ENCODE assay signal across 11 cellular contexts in genomic region chr17:14061666-14062560, GRCh38. TPM values are rescaled to one million over a fixed set of nuclear protein-coding genes. Genes with fewer than 3 reads are reported as not detected.
DNase-seq lines count a peak whose midpoint lies in the region; TF ChIP-seq lines count a peak whose summit lies in the region.
"Had no signal": no experiment of that assay in that cellular context is flagged by ENCODE, and none has a peak within 500 bp of the region (broad histone marks: within the 10 kb centered on the region; RNA-seq: fewer than 3 reads in every experiment).

No MANE protein-coding gene starts in this region.

- no peak overlapping the region for H3K4me2 ChIP-seq in PC-9

- H2AFZ ChIP-seq in PC-9, result no peak overlapping the region

- no peak for TF ChIP-seq CTCF in PC-9 (conservative IDR thresholded peaks at IDR 0.05)

- CTCF ChIA-PET in PC-9 (lab: Charles Lee), result no interaction called here

- H3K4me1 ChIP-seq in PC-9 (replicated peaks; ENCODE audit: insufficient read depth), result no peaks in the 10 kb centered on the region

- POLR2A ChIA-PET in PC-9 (lab: Charles Lee; ENCODE audit: unreplicated experiment), result no interaction called here

- H3K9me3 ChIP-seq in PC-9 (ENCODE audit: insufficient read depth, low read depth), result no peaks in the 10 kb centered on the region

- no TSS peak for BruUV-seq in PC-9 (replicated peaks; lab: Mats Ljungman, UMichigan)

- H3K27ac ChIP-seq in PC-9 (no peak overlapping the region), epithelial cell of prostate (peak overlapping the region; percentile 39)
- H3K27ac ChIP-seq: coronary artery had no signal

- no peaks in the 10 kb centered on the region for H4K20me1 ChIP-seq in PC-9 (ENCODE audit: insufficient read depth)

- no peaks in the 10 kb centered on the region for H3K27me3 ChIP-seq in PC-9 (ENCODE audit: insufficient read depth, low read depth)

- no peaks in the 10 kb centered on the region for H3K9me2 ChIP-seq in PC-9 (ENCODE audit: insufficient read depth)

- H3K36me3 ChIP-seq in PC-9 (ENCODE audit: low read depth), result no peaks in the 10 kb centered on the region

- no peaks in the 10 kb centered on the region for H3K79me2 ChIP-seq in PC-9 (ENCODE audit: low read depth)

- no peak overlapping the region for H3K4me3 ChIP-seq in PC-9
- H3K4me3 ChIP-seq: coronary artery had no signal

- intact Hi-C loops in PC-9 (cut with micrococcal nuclease; ENCODE audit: unreplicated experiment) (loop anchor here (1.0 kb wide), 1 partner anchor 144 kb away; no protein-coding TSS in a partner anchor), posterior vena cava (cut with DNase I) (no loop called here)

- no peaks in the 10 kb centered on the region for H3F3A ChIP-seq in PC-9 (ENCODE audit: insufficient read depth, low read depth)

- DNase-seq in AG20443 (ENCODE audit: low spot score), result peak; percentile 84
- peak; percentile 37 to 74 for DNase-seq in PC-9
- DNase-seq in epithelial cell of prostate (ENCODE audit: low read depth, low spot score), result peak; percentile 31
- DNase-seq in mucosa of gallbladder (ENCODE audit: low spot score), result peak; percentile 20
- no peak for DNase-seq in NCI-H1092 (lab: John Stamatoyannopoulos, UW)
- no peak for DNase-seq in posterior vena cava (ENCODE audit: low spot score)
- no peak for DNase-seq in effector CD8-positive, alpha-beta T cell (lab: John Stamatoyannopoulos, UW)
- DNase-seq in SW480 (ENCODE audit: low spot score), result no peak
- DNase-seq: activated CD4-positive, alpha-beta T cell treated with anti-CD3 and anti-CD28 coated beads, Interleukin-2, amount 10 ng/mL, durations not matched to agents 7 days and 5 days; KBM-7 had no signal

RNA-seq across cellular contexts. Expression of gene COX10, which starts 7.4 kb away (rescaled TPM):
- 16.2 and 22.6 TPM in 2 replicates for total RNA-seq in PC-9 (2021)
- total RNA-seq in mucosa of gallbladder, result 16.8 TPM
- 10 to 100 TPM; 11.7 to 16.2 TPM for total RNA-seq in posterior vena cava

Comparison
In these comparisons a context has a peak if more than half of its experiments do, and no peak if none do; other contexts are left out.
1. DNase-seq: peak in AG20443 (single experiment), PC-9 (2 of 2), epithelial cell of prostate (single experiment) and mucosa of gallbladder (single experiment); none in NCI-H1092 (single experiment), posterior vena cava (single experiment), effector CD8-positive, alpha-beta T cell (single experiment) and SW480 (single experiment).